21 cellular contexts compared by ENCODE assay signal in the genomic region with DNA sequence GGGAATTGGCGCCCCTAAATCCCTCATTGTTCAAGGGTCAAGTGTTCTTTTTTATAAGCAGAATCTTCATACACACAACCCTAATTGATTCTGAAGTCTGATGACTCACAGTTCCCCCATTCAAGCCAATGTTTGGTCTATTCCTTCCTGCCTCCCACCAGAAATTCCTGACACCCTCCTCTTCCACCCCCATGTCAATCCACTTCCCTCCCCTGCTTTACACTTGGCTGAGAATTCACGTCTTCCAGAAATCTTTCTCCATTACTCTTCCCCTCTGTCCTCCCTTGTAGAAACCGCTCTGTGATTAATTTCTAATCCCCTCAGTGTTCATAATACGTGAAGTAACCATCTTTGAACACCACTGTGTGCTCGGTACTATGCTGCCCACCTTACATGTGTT.
DNase-seq lines count a peak whose midpoint lies in the region; ATAC-seq and TF ChIP-seq lines count a peak whose summit lies in the region.
"Had no signal": no experiment of that assay in that cellular context is flagged by ENCODE, and none has a peak within 500 bp of the region (broad histone marks: within the 10 kb centered on the region; RNA-seq: fewer than 3 reads in every experiment).

No MANE protein-coding gene starts in this region.

- no peaks in the 10 kb centered on the region for H3K36me3 ChIP-seq in mucosa of descending colon (ENCODE audit: low read depth)
- H3K36me3 ChIP-seq: HAP-1 had no signal

- no peaks in the 10 kb centered on the region for H3K9me3 ChIP-seq in mucosa of descending colon
- H3K9me3 ChIP-seq: HAP-1 had no signal

- H3K9me3 Mint-ChIP-seq in activated CD8-positive, alpha-beta memory T cell treated with anti-CD3 and anti-CD28 coated beads, Interleukin-2, amount 10 ng/mL, durations not matched to agents 7 days and 5 days (ENCODE audit: low read depth): no peaks in the 10 kb centered on the region
- H3K9me3 Mint-ChIP-seq in nephron: peaks cover 3% of the 10 kb centered on the region

- CTCF ChIA-PET in activated CD8-positive, alpha-beta memory T cell treated with anti-CD3 and anti-CD28 coated beads, Interleukin-2, amount 10 ng/mL, durations not matched to agents 7 days and 5 days (lab: Charles Lee): no interaction called here

- peak; percentile 1 for DNase-seq in activated CD8-positive, alpha-beta memory T cell treated with anti-CD3 and anti-CD28 coated beads, Interleukin-2, amount 10 ng/mL, durations not matched to agents 7 days and 5 days
- no peak for DNase-seq in activated CD8-positive, alpha-beta memory T cell treated with anti-CD3 and anti-CD28 coated beads, Interleukin-2, amount 50 U/mL, for 48 hours
- DNase-seq in fibroblast of pulmonary artery (ENCODE audit: low read depth): peak; percentile 25
- no peak for DNase-seq in NCI-H524 (lab: John Stamatoyannopoulos, UW)
- no peak for DNase-seq in NOMO-1 treated with DMSO at 0.1 percent for 48 hours (lab: John Stamatoyannopoulos, UW; ENCODE audit: unreplicated experiment)
- DNase-seq in mucosa of descending colon: no peak
- DNase-seq: DMS 273 treated with DMSO at 0.1 percent for 48 hours, DND-41, GDM1, KBM-7, NCI-H1105, NCI-H1694, NCI-H2107, NCI-H510A treated with DMSO at 0.1 percent for 48 hours, NCI-H82, PC-3, SIG-M5 had no signal

- H3K36me3 Mint-ChIP-seq in activated CD8-positive, alpha-beta memory T cell treated with anti-CD3 and anti-CD28 coated beads, Interleukin-2, amount 10 ng/mL, durations not matched to agents 7 days and 5 days: no peaks in the 10 kb centered on the region
- no peaks in the 10 kb centered on the region for H3K36me3 Mint-ChIP-seq in nephron (ENCODE audit: low read depth)
- H3K36me3 Mint-ChIP-seq: CD14-positive monocyte had no signal

- H3K4me3 ChIP-seq in fibroblast of pulmonary artery (replicated peaks; ENCODE audit: low read depth, low read length): no peak overlapping the region
- H3K4me3 ChIP-seq in mucosa of descending colon: no peak overlapping the region
- H3K4me3 ChIP-seq: HAP-1 had no signal

- TF ChIP-seq CTCF in fibroblast of pulmonary artery (IDR thresholded peaks at IDR 0.05; ENCODE audit: low read length, missing control alignments) (no peak), nephron (IDR thresholded peaks at IDR 0.05; ENCODE audit: unreplicated experiment in 3 of 3) (no peak), mucosa of descending colon (IDR thresholded peaks at IDR 0.05) (no peak)

- H3K27ac Mint-ChIP-seq in activated CD8-positive, alpha-beta memory T cell treated with anti-CD3 and anti-CD28 coated beads, Interleukin-2, amount 10 ng/mL, durations not matched to agents 7 days and 5 days: no peak overlapping the region
- H3K27ac Mint-ChIP-seq in nephron: peak overlapping the region; percentile 11 to 25 (median 12)

- H3K27me3 Mint-ChIP-seq in activated CD8-positive, alpha-beta memory T cell treated with anti-CD3 and anti-CD28 coated beads, Interleukin-2, amount 10 ng/mL, durations not matched to agents 7 days and 5 days: peaks cover 20% of the 10 kb centered on the region
- peaks cover 13% of the 10 kb centered on the region for H3K27me3 Mint-ChIP-seq in nephron (ENCODE audit: low read depth)

- no peaks in the 10 kb centered on the region for H3K4me1 Mint-ChIP-seq in activated CD8-positive, alpha-beta memory T cell treated with anti-CD3 and anti-CD28 coated beads, Interleukin-2, amount 10 ng/mL, durations not matched to agents 7 days and 5 days
- H3K4me1 Mint-ChIP-seq in nephron: peaks cover 28% of the 10 kb centered on the region
- H3K4me1 Mint-ChIP-seq: CD14-positive monocyte had no signal

- H3K4me1 ChIP-seq in mucosa of descending colon (ENCODE audit: low read depth): peaks cover 7% of the 10 kb centered on the region
- H3K4me1 ChIP-seq: HAP-1 had no signal

- intact Hi-C loops in mucosa of descending colon (cut with DNase I, micrococcal nuclease): no loop called here

- no peak overlapping the region for H3K4me3 Mint-ChIP-seq in activated CD8-positive, alpha-beta memory T cell treated with anti-CD3 and anti-CD28 coated beads, Interleukin-2, amount 10 ng/mL, durations not matched to agents 7 days and 5 days
- no peak overlapping the region for H3K4me3 Mint-ChIP-seq in nephron
- H3K4me3 Mint-ChIP-seq: CD14-positive monocyte had no signal

- ATAC-seq in activated CD8-positive, alpha-beta memory T cell treated with anti-CD3 and anti-CD28 coated beads, Interleukin-2, amount 10 ng/mL, durations not matched to agents 7 days and 5 days: no peak
- no peak for ATAC-seq in HG02623 (IDR thresholded peaks at IDR 0.05; ENCODE audit: unreplicated experiment)
- no peak for ATAC-seq in mucosa of descending colon
- ATAC-seq: PC-3 had no signal

Comparison
In these comparisons a context has a peak if more than half of its experiments do, and no peak if none do; other contexts are left out.
1. DNase-seq: peak in activated CD8-positive, alpha-beta memory T cell treated with anti-CD3 and anti-CD28 coated beads, Interleukin-2, amount 10 ng/mL, durations not matched to agents 7 days and 5 days (single experiment) and fibroblast of pulmonary artery (single experiment); none in activated CD8-positive, alpha-beta memory T cell treated with anti-CD3 and anti-CD28 coated beads, Interleukin-2, amount 50 U/mL, for 48 hours (single experiment), NCI-H524 (0 of 2), NOMO-1 treated with DMSO at 0.1 percent for 48 hours (single experiment) and mucosa of descending colon (0 of 3).